In genomic region chr1:172360511-172360910, GRCh38 we compare ENCODE assay signal across 13 cellular contexts. TPM values are rescaled to one million over a fixed set of nuclear protein-coding genes. Genes with fewer than 3 reads are reported as not detected.
DNase-seq lines count a peak whose midpoint lies in the region; ATAC-seq, FAIRE-seq and TF ChIP-seq lines count a peak whose summit lies in the region.
"Had no signal": no experiment of that assay in that cellular context is flagged by ENCODE, and none has a peak within 500 bp of the region (broad histone marks: within the 10 kb centered on the region; RNA-seq: fewer than 3 reads in every experiment).

No MANE protein-coding gene starts in this region.

- no peaks in the 10 kb centered on the region for H3K27me3 Mint-ChIP-seq in neural crest cell (ENCODE audit: low read depth)
- H3K27me3 Mint-ChIP-seq in T-helper 2 cell treated with Interferon-gamma antibody and Interleukin-4, amounts not matched to agents 5 μg/mL and 100 μg/mL, for 36 hours (ENCODE audit: low read depth), result no peaks in the 10 kb centered on the region
- H3K27me3 Mint-ChIP-seq: activated naive CD4-positive, alpha-beta T cell treated with anti-CD3 and anti-CD28 coated beads, Interleukin-2, amount 50 U/mL, for 24 hours had no signal

- peak; percentile 45 for DNase-seq in COLO829 (ENCODE audit: low spot score)
- peak; percentile 91 for DNase-seq in NCI-H1048 (lab: John Stamatoyannopoulos, UW)
- no peak for DNase-seq in neural crest cell (ENCODE audit: low read depth, low spot score)
- DNase-seq in NOMO-1 treated with DMSO at 0.1 percent for 48 hours (lab: John Stamatoyannopoulos, UW; ENCODE audit: unreplicated experiment), result no peak
- no peak for DNase-seq in T-helper 2 cell treated with Interferon-gamma antibody and Interleukin-4, amounts not matched to agents 5 μg/mL and 100 μg/mL, for 36 hours (ENCODE audit: low spot score)
- no peak for DNase-seq in NK-92 treated with Interleukin-12 subunit alpha and Interleukin-12 subunit beta, amount 100 ng/mL, for 24 hours (lab: John Stamatoyannopoulos, UW)
- DNase-seq: DND-41, NCI-H187 treated with DMSO at 0.1 percent for 48 hours, ovary had no signal

- peak overlapping the region; percentile 66 for H3K4me3 Mint-ChIP-seq in neural crest cell
- no peak overlapping the region for H3K4me3 Mint-ChIP-seq in T-helper 2 cell treated with Interferon-gamma antibody and Interleukin-4, amounts not matched to agents 5 μg/mL and 100 μg/mL, for 36 hours
- H3K4me3 Mint-ChIP-seq: activated naive CD4-positive, alpha-beta T cell treated with anti-CD3 and anti-CD28 coated beads, Interleukin-2, amount 50 U/mL, for 24 hours had no signal

- H3K27ac Mint-ChIP-seq in neural crest cell (ENCODE audit: unreplicated experiment), result no peak overlapping the region
- no peak overlapping the region for H3K27ac Mint-ChIP-seq in T-helper 2 cell treated with Interferon-gamma antibody and Interleukin-4, amounts not matched to agents 5 μg/mL and 100 μg/mL, for 36 hours
- H3K27ac Mint-ChIP-seq: activated naive CD4-positive, alpha-beta T cell treated with anti-CD3 and anti-CD28 coated beads, Interleukin-2, amount 50 U/mL, for 24 hours had no signal

- peaks cover 2% of the 10 kb centered on the region for H3K36me3 Mint-ChIP-seq in neural crest cell (ENCODE audit: low read depth)
- no peaks in the 10 kb centered on the region for H3K36me3 Mint-ChIP-seq in T-helper 2 cell treated with Interferon-gamma antibody and Interleukin-4, amounts not matched to agents 5 μg/mL and 100 μg/mL, for 36 hours (ENCODE audit: low read depth)
- H3K36me3 Mint-ChIP-seq: activated naive CD4-positive, alpha-beta T cell treated with anti-CD3 and anti-CD28 coated beads, Interleukin-2, amount 50 U/mL, for 24 hours had no signal

- TF ChIP-seq CTCF in neural crest cell (conservative IDR thresholded peaks at IDR 0.05), result no peak

- peak; percentile 10 for FAIRE-seq in colon (lab: Jason Lieb, UNC)

- H3K4me1 Mint-ChIP-seq in neural crest cell, result peaks cover 44% of the 10 kb centered on the region
- peaks cover 33% of the 10 kb centered on the region for H3K4me1 Mint-ChIP-seq in T-helper 2 cell treated with Interferon-gamma antibody and Interleukin-4, amounts not matched to agents 5 μg/mL and 100 μg/mL, for 36 hours (ENCODE audit: low read depth)

- H3K9me3 Mint-ChIP-seq in neural crest cell, result no peaks in the 10 kb centered on the region
- H3K9me3 Mint-ChIP-seq in T-helper 2 cell treated with Interferon-gamma antibody and Interleukin-4, amounts not matched to agents 5 μg/mL and 100 μg/mL, for 36 hours, result peaks cover 3% of the 10 kb centered on the region

- no peak for ATAC-seq in HG02571 (IDR thresholded peaks at IDR 0.05; ENCODE audit: unreplicated experiment)

RNA-seq across cellular contexts. Expression of gene C1orf105, which starts 60.0 kb away (rescaled TPM):
- not detected in 2 replicates for total RNA-seq in neural crest cell
- total RNA-seq: fibroblast of villous mesenchyme, ovary had no signal

Comparison
In these comparisons a context has a peak if more than half of its experiments do, and no peak if none do; other contexts are left out.
1. DNase-seq: peak in COLO829 (single experiment) and NCI-H1048 (single experiment); none in neural crest cell (single experiment), NOMO-1 treated with DMSO at 0.1 percent for 48 hours (single experiment), T-helper 2 cell treated with Interferon-gamma antibody and Interleukin-4, amounts not matched to agents 5 μg/mL and 100 μg/mL, for 36 hours (single experiment) and NK-92 treated with Interleukin-12 subunit alpha and Interleukin-12 subunit beta, amount 100 ng/mL, for 24 hours (single experiment).